In genomic region chr6:90534337-90535025, GRCh38 we compare ENCODE assay signal across 19 cellular contexts.
"Had no signal": no experiment of that assay in that cellular context is flagged by ENCODE, and none has a peak within 500 bp of the region (broad histone marks: within the 10 kb centered on the region; RNA-seq: fewer than 3 reads in every experiment).

No MANE protein-coding gene starts in this region.

- ATAC-seq: foreskin keratinocyte; left lobe of liver; lower lobe of right lung; naive thymus-derived CD8-positive, alpha-beta T cell; SK-N-SH treated with all-trans-retinoic acid at 6 μM for 48 hours had no signal

- H3K9me3 ChIP-seq: lower lobe of right lung, sigmoid colon had no signal

- H3K27ac Mint-ChIP-seq: dendritic cell treated with granulocyte-macrophage colony-stimulating factor and Interleukin-4, amounts not matched to agents 40 ng/mL and 50 ng/mL, for 4 days; progenitor cell of endocrine pancreas had no signal

- H3K27me3 ChIP-seq: foreskin keratinocyte, sigmoid colon had no signal

- H3K9me3 Mint-ChIP-seq: brain; dendritic cell treated with granulocyte-macrophage colony-stimulating factor and Interleukin-4, amounts not matched to agents 40 ng/mL and 50 ng/mL, for 4 days; naive thymus-derived CD8-positive, alpha-beta T cell had no signal

- H3K4me3 Mint-ChIP-seq: dendritic cell treated with granulocyte-macrophage colony-stimulating factor and Interleukin-4, amounts not matched to agents 40 ng/mL and 50 ng/mL, for 4 days; naive thymus-derived CD8-positive, alpha-beta T cell had no signal

- DNase-seq: activated naive CD4-positive, alpha-beta T cell treated with anti-CD3 and anti-CD28 coated beads, Interleukin-2, amount 50 U/mL, for 16 hours; aorta; caudate nucleus; effector CD4-positive, alpha-beta T cell; erythroblast; foreskin keratinocyte; lower lobe of right lung; naive thymus-derived CD8-positive, alpha-beta T cell; retina; sigmoid colon; stimulated activated CD4-positive, alpha-beta T cell treated with anti-CD3 and anti-CD28 coated beads, Interleukin-2, amount 100 ng/mL, for 48 hours; stimulated activated CD8-positive, alpha-beta memory T cell treated with anti-CD3 and anti-CD28 coated beads, Interleukin-4, amount 100 ng/mL, for 48 hours; stimulated activated naive CD4-positive, alpha-beta T cell; T-helper 9 cell had no signal

- H3K27me3 Mint-ChIP-seq: dendritic cell treated with granulocyte-macrophage colony-stimulating factor and Interleukin-4, amounts not matched to agents 40 ng/mL and 50 ng/mL, for 4 days; naive thymus-derived CD8-positive, alpha-beta T cell; progenitor cell of endocrine pancreas had no signal

- H3K4me1 ChIP-seq: foreskin keratinocyte, sigmoid colon had no signal

- H3K27ac ChIP-seq: foreskin keratinocyte, lower lobe of right lung, sigmoid colon had no signal

- H3K4me3 ChIP-seq: lower lobe of right lung, sigmoid colon had no signal
